14 cellular contexts compared by ENCODE assay signal in the genomic region with DNA sequence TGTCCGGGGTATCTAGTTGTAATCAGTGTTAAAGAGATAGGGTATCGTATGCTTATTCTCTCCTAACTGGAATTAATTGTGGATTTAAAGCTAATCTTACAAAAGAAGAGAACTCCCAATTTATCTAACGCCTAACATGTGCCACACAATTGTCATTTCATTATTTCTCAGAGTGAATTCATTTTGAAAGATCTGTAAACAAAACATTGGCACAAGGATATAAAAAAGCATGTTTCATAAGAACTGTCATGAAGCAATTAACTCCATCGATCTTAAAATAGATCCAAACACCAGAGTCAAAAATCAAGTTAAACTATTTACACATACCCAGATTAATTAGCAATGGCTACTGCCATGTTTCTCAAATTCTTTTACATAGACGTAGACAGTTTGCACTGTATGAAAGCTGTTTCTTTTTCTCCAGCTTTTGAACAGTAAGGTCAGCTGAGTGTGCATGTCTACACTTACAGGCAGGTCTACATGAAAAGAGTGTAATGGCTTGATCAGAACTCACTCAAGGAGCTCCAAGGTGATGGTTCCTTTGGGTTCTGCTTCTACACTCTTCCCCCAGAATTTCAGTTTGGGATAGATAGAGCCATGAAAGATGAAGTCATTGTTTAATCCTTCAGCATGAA. TPM values are rescaled to one million over a fixed set of nuclear protein-coding genes. Genes with fewer than 3 reads are reported as not detected.
DNase-seq lines count a peak whose midpoint lies in the region; ATAC-seq, FAIRE-seq and TF ChIP-seq lines count a peak whose summit lies in the region.
"Had no signal": no experiment of that assay in that cellular context is flagged by ENCODE, and none has a peak within 500 bp of the region (broad histone marks: within the 10 kb centered on the region; RNA-seq: fewer than 3 reads in every experiment).

No MANE protein-coding gene starts in this region.

- H3K36me3 ChIP-seq in right lobe of liver (no peaks in the 10 kb centered on the region), HepG2 (replicated peaks in 1 of 2; ENCODE audit: control insufficient read depth in 1 of 2, insufficient read depth in 2 of 2, low read length in 2 of 2) (no peaks in the 10 kb centered on the region), mesendoderm (ENCODE audit: control insufficient read depth, insufficient read depth, low read length) (no peaks in the 10 kb centered on the region)

- H2AK5ac ChIP-seq in mesendoderm (ENCODE audit: low read length) = no peak overlapping the region

- H3K4me2 ChIP-seq in HepG2 (ENCODE audit: low read depth, low read length) (no peak overlapping the region), mesendoderm (ENCODE audit: low read length) (no peak overlapping the region)

- H3K4me1 ChIP-seq in right lobe of liver (peaks cover 0 to 15% (median 0%) of the 10 kb centered on the region in 4 donors), HepG2 (ENCODE audit: insufficient read depth, low read length) (no peaks in the 10 kb centered on the region), mesendoderm (ENCODE audit: control insufficient read depth, low read depth, low read length) (peaks cover 3% of the 10 kb centered on the region)

- no peaks in the 10 kb centered on the region for H3K9me3 Mint-ChIP-seq in activated T-cell treated with anti-CD3 and anti-CD28 coated beads, Interleukin-2, amount 50 U/mL, for 24 hours

- H2BK5ac ChIP-seq in mesendoderm (ENCODE audit: low read length) = no peak overlapping the region

- CTCF ChIA-PET in HepG2 (lab: Yijun Ruan, JAX; ENCODE audit: low intra/inter-chr PET ratio, low total read pairs) = interaction anchor here (1.7 kb wide), 1 partner anchor 311 kb away, joined by 10 read pairs; no protein-coding TSS in a partner anchor

- H4K8ac ChIP-seq in mesendoderm (ENCODE audit: low read depth, low read length) = no peak overlapping the region

- no TSS peak for BruUV-seq in HepG2 (replicated peaks; lab: Mats Ljungman, UMichigan)

- no peak overlapping the region for H2BK15ac ChIP-seq in mesendoderm (replicated peaks; ENCODE audit: low read depth)

- no peak for FAIRE-seq in HepG2 (lab: Jason Lieb, UNC)
- FAIRE-seq: RCC 7860 had no signal

- H2BK120ac ChIP-seq in mesendoderm (ENCODE audit: low read depth, low read length) = no peak overlapping the region

- no peaks in the 10 kb centered on the region for H3K36me3 Mint-ChIP-seq in activated T-cell treated with anti-CD3 and anti-CD28 coated beads, Interleukin-2, amount 50 U/mL, for 24 hours (ENCODE audit: low read depth)

- H3K79me2 ChIP-seq in HepG2 (ENCODE audit: insufficient read depth, low read length) (no peaks in the 10 kb centered on the region), mesendoderm (ENCODE audit: control insufficient read depth, insufficient read depth, low read length) (no peaks in the 10 kb centered on the region)

- peaks cover 6% of the 10 kb centered on the region for H3K4me1 Mint-ChIP-seq in activated T-cell treated with anti-CD3 and anti-CD28 coated beads, Interleukin-2, amount 50 U/mL, for 24 hours (ENCODE audit: low read depth)

- H2AFZ ChIP-seq in HepG2 (ENCODE audit: low read length) = no peak overlapping the region

- H3K4ac ChIP-seq in mesendoderm (ENCODE audit: low read depth, low read length) = no peak overlapping the region

- no peak overlapping the region for H3K56ac ChIP-seq in mesendoderm (ENCODE audit: low read length)

- no peak for TF ChIP-seq CTCF in right lobe of liver (IDR thresholded peaks at IDR 0.05)
- TF ChIP-seq CTCF in HepG2 (CRISPR knock-in tag; IDR thresholded peaks at IDR 0.05) = no peak

- no peak overlapping the region for H4K5ac ChIP-seq in mesendoderm (ENCODE audit: low read length)

- H3K27ac ChIP-seq in right lobe of liver (peak overlapping the region in 1 of 3 donors; percentile 19), HepG2 (ENCODE audit: extremely low read length, insufficient read depth, low read length) (no peak overlapping the region), angular gyrus (ENCODE audit: low read depth, low read length) (peak overlapping the region; percentile 32), mesendoderm (ENCODE audit: low read depth, low read length) (no peak overlapping the region)
- H3K27ac ChIP-seq: 22Rv1, HL-60 had no signal

- in situ Hi-C loops in HepG2 (cut with HindIII; ENCODE audit: extremely low pct_ligation_motif_present, low pct_unique_long_range_greater_than_20kb) = loop anchor here (5.0 kb wide), 1 partner anchor 310 kb away; no protein-coding TSS in a partner anchor

- H3K4me3 ChIP-seq in right lobe of liver (no peak overlapping the region), HepG2 (replicated peaks in 1 of 3; ENCODE audit: insufficient read depth in 1 of 3, low read depth in 2 of 3, low read length in 3 of 3) (no peak overlapping the region), mesendoderm (ENCODE audit: low read length) (no peak overlapping the region)

- no peaks in the 10 kb centered on the region for H3K79me1 ChIP-seq in mesendoderm (ENCODE audit: low read length)

- no peak overlapping the region for H3K18ac ChIP-seq in mesendoderm (ENCODE audit: low read length)

- H3K9me3 ChIP-seq in right lobe of liver (no peaks in the 10 kb centered on the region), HepG2 (ENCODE audit: low read length) (no peaks in the 10 kb centered on the region)

- no peak overlapping the region for H3K4me3 Mint-ChIP-seq in activated T-cell treated with anti-CD3 and anti-CD28 coated beads, Interleukin-2, amount 50 U/mL, for 24 hours

- H3K9ac ChIP-seq in HepG2 (ENCODE audit: insufficient read depth, low read depth, low read length) (no peak overlapping the region), mesendoderm (ENCODE audit: low read length) (no peak overlapping the region)

- 34% methylated on average over 5 of the region's 5 CpGs for WGBS in right lobe of liver (ENCODE audit: insufficient coverage, low coverage, low lambda C conversion rate, missing lambda C conversion rate)
- WGBS in HepG2 (ENCODE audit: low lambda C conversion rate) = 23% methylated on average over 5 of the region's 5 CpGs
- no CpG with 5 or more reads among the region's 5 CpGs for WGBS in mesendoderm (ENCODE audit: extremely low coverage, insufficient coverage, low lambda C conversion rate)

- ATAC-seq in right lobe of liver = peak; percentile 49 to 61 (median 52)
- ATAC-seq in HepG2 = no peak

- TF ChIP-seq EP300 in HepG2 (IDR thresholded peaks at IDR 0.05; ENCODE audit: low read depth in 2 of 2, low read length in 2 of 2) (no peak), HepG2 (CRISPR knock-in tag; IDR thresholded peaks at IDR 0.05; ENCODE audit: borderline replicate concordance) (no peak)

- POLR2A ChIA-PET in HepG2 (lab: Yijun Ruan, JAX) = no interaction called here

- no peaks in the 10 kb centered on the region for H4K20me1 ChIP-seq in HepG2 (ENCODE audit: insufficient read depth, low read length)

- H3K27me3 Mint-ChIP-seq in activated T-cell treated with anti-CD3 and anti-CD28 coated beads, Interleukin-2, amount 50 U/mL, for 24 hours = peaks cover 2% of the 10 kb centered on the region

- intact Hi-C loops in right lobe of liver (cut with DNase I) (no loop called here), HepG2 (cut with micrococcal nuclease; ENCODE audit: unreplicated experiment) (loop anchor here (2.0 to 10.0 kb wide), 3 partner anchors 97 to 311 kb away; no protein-coding TSS in a partner anchor)

- H3K27me3 ChIP-seq in right lobe of liver (no peaks in the 10 kb centered on the region), HepG2 (ENCODE audit: control insufficient read depth in 1 of 2, insufficient read depth in 2 of 2, low read length in 2 of 2) (peaks cover 1 to 4% of the 10 kb centered on the region in 2 experiments; a peak in 2 of 5 replicates), mesendoderm (ENCODE audit: insufficient read depth, low read length, poor library complexity) (no peaks in the 10 kb centered on the region)

- no peak for DNase-seq in right lobe of liver
- no peak for DNase-seq in HepG2 (ENCODE audit: low spot score)
- peak; percentile 67 for DNase-seq in mesendoderm
- DNase-seq in germinal center (ENCODE audit: low spot score) = no peak
- no peak for DNase-seq in NCI-H748 treated with DMSO at 0.1 percent for 48 hours (lab: John Stamatoyannopoulos, UW)
- no peak for DNase-seq in activated T-cell treated with anti-CD3 and anti-CD28 coated beads, Interleukin-2, amount 50 U/mL, for 24 hours
- no peak for DNase-seq in cerebellar nuclear complex (lab: John Stamatoyannopoulos, UW)
- DNase-seq: KG1, NCI-H187, NCI-H446 treated with DMSO at 0.1 percent for 48 hours had no signal

- no peak overlapping the region for H3K27ac Mint-ChIP-seq in activated T-cell treated with anti-CD3 and anti-CD28 coated beads, Interleukin-2, amount 50 U/mL, for 24 hours

- no peak for TF ChIP-seq RAD21 in HepG2 (CRISPR knock-in tag; IDR thresholded peaks at IDR 0.05)

- no peak overlapping the region for H3K23ac ChIP-seq in mesendoderm (ENCODE audit: low read length)

- TF ChIP-seq POLR2A in right lobe of liver (IDR thresholded peaks at IDR 0.05) (no peak), HepG2 (IDR thresholded peaks at IDR 0.05; ENCODE audit: insufficient read depth in 1 of 2, low read depth in 2 of 2, low read length in 2 of 2) (no peak)

RNA-seq across cellular contexts. Expression of a gene that starts 38.8 kb away (rescaled TPM):
- total RNA-seq in right lobe of liver (1 to 10 TPM in 3 of 6 experiments, under 1 TPM in 1, not detected in 2; 0.31 to 7.5 (median 3.7) TPM), HepG2 (2016; rRNA removed; fragmentation: Illumina TruSeq; extraction: Trizol) (0.38 and 0.71 TPM in 2 replicates)
- 0.53 TPM in 1 of 2 replicates, not detected in the other for total RNA-seq in HepG2 (2016; cell fraction: cytosol; rRNA removed; fragmentation: Illumina TruSeq; extraction: Trizol; ENCODE audit: low read depth)
- total RNA-seq in HepG2 (2016; cell fraction: insoluble cytoplasmic fraction; rRNA removed; fragmentation: Illumina TruSeq; extraction: Trizol) = 0.37 and 0.48 TPM in 2 replicates
- total RNA-seq in HepG2 (2016; cell fraction: membrane; rRNA removed; fragmentation: Illumina TruSeq; extraction: Trizol) = 0.34 and 0.52 TPM in 2 replicates
- total RNA-seq in HepG2 (2016; cell fraction: nucleus; rRNA removed; fragmentation: Illumina TruSeq; extraction: Trizol) = 0.38 and 1.4 TPM in 2 replicates
- 0.78 and 0.88 TPM in 2 replicates for polyA plus RNA-seq in HepG2 (2011; rRNA removed)
- 0.40 and 0.46 TPM in 2 replicates for polyA plus RNA-seq in HepG2 (2011; cell fraction: cytosol; rRNA removed)
- 0.96 and 1.2 TPM in 2 replicates for polyA plus RNA-seq in HepG2 (2011; cell fraction: nucleus; rRNA removed)
- 0.42 and 0.49 TPM in 2 replicates for polyA plus RNA-seq in HepG2 (2012)
- 0.16 and 0.26 TPM in 2 replicates for polyA plus RNA-seq in HepG2 (2016; cell fraction: cytosol; fragmentation: Illumina TruSeq; extraction: Trizol; ENCODE audit: low read depth)
- 0.57 and 0.64 TPM in 2 replicates for polyA plus RNA-seq in HepG2 (2016; cell fraction: insoluble cytoplasmic fraction; fragmentation: Illumina TruSeq; extraction: Trizol; ENCODE audit: low read depth)
- polyA plus RNA-seq in HepG2 (2016; cell fraction: membrane; fragmentation: Illumina TruSeq; extraction: Trizol; ENCODE audit: low read depth) = 0.26 TPM in 1 of 2 replicates, not detected in the other
- polyA plus RNA-seq in HepG2 (2016; cell fraction: nucleus; fragmentation: Illumina TruSeq; extraction: Trizol; ENCODE audit: insufficient read depth, low read depth) = 1.1 and 2.6 TPM in 2 replicates
- polyA minus RNA-seq in HepG2 (2011; rRNA and poly(A)+ RNA removed; ENCODE audit: low replicate concordance) = 3.9 TPM in 1 of 2 replicates, not detected in the other
- not detected in 2 replicates for polyA minus RNA-seq in HepG2 (2011; cell fraction: cytosol; rRNA and poly(A)+ RNA removed)
- polyA minus RNA-seq in HepG2 (2011; cell fraction: nucleus; rRNA and poly(A)+ RNA removed) = 1.0 and 1.5 TPM in 2 replicates
- 23.0 TPM for polyA plus RNA-seq in mesendoderm (2013, experiment 1 of 2)
- 22.3 TPM for polyA plus RNA-seq in mesendoderm (2013, experiment 2 of 2)
